In the genomic region with DNA sequence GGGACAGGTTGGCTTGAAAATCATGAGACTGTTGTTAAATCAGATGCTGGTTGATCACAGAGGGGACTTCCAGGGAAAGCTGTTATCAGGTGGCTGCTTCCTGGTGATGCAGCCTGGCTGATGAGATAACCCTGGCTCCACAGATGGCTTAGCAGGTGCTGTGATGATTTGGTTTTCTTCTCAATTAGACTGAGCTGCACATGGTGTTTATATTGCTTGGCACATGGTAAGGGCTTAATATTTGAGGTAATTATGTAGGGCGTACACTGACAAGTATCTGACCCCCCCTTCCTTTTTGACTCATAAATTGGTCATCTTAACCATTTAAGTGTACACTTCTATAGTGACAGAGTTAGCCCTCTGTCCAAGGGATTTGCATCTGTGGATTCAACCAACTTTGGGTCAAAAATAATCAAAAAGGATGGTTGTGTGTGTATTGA, we compare ENCODE assay signal across 10 cellular contexts. TPM values are rescaled to one million over a fixed set of nuclear protein-coding genes. Genes with fewer than 3 reads are reported as not detected.
DNase-seq lines count a peak whose midpoint lies in the region; FAIRE-seq and TF ChIP-seq lines count a peak whose summit lies in the region.
"Had no signal": no experiment of that assay in that cellular context is flagged by ENCODE, and none has a peak within 500 bp of the region (broad histone marks: within the 10 kb centered on the region; RNA-seq: fewer than 3 reads in every experiment).

No MANE protein-coding gene starts in this region.

- FAIRE-seq in GM12892 (lab: Jason Lieb, UNC): no peak
- no peak for FAIRE-seq in urothelium cell line (lab: Jason Lieb, UNC)

- no peak overlapping the region for H3K4me2 ChIP-seq in mesenchymal stem cell (ENCODE audit: low read length, poor library complexity, severe bottlenecking)

- H2BK12ac ChIP-seq in mesenchymal stem cell (ENCODE audit: low read length in 2 of 2): no peak overlapping the region

- H3K9ac ChIP-seq in adipocyte (ENCODE audit: low read length): peak overlapping the region; percentile 7
- H3K9ac ChIP-seq in mesenchymal stem cell (ENCODE audit: low read length): peak overlapping the region; percentile 97

- TF ChIP-seq POLR2A in GM12892 (IDR thresholded peaks at IDR 0.05; ENCODE audit: low read depth, low read length): peak; percentile 44; the same call in 1 of the 2 replicates

- H3K18ac ChIP-seq in mesenchymal stem cell (ENCODE audit: low read depth in 1 of 2, low read length in 2 of 2): no peak overlapping the region

- H2BK5ac ChIP-seq in mesenchymal stem cell (ENCODE audit: low read depth, low read length, poor library complexity, severe bottlenecking): no peak overlapping the region

- peaks cover 73% of the 10 kb centered on the region for H3K36me3 ChIP-seq in adipocyte (ENCODE audit: control insufficient read depth, insufficient read depth, low read length, severe bottlenecking)
- H3K36me3 ChIP-seq in mesenchymal stem cell (ENCODE audit: control insufficient read depth in 1 of 2, insufficient read depth in 2 of 2, low read depth in 1 of 2, low read length in 2 of 2): peaks cover 39 to 73% of the 10 kb centered on the region in 2 experiments

- no peak overlapping the region for H3K4ac ChIP-seq in mesenchymal stem cell (ENCODE audit: low read depth in 1 of 2, low read length in 2 of 2)

- H3K14ac ChIP-seq in mesenchymal stem cell (ENCODE audit: low read length in 2 of 2): no peak overlapping the region

- H4K8ac ChIP-seq in mesenchymal stem cell (ENCODE audit: low read length): no peak overlapping the region

- H3K4me3 ChIP-seq in adipocyte (ENCODE audit: low read length): no peak overlapping the region
- no peak overlapping the region for H3K4me3 ChIP-seq in mesenchymal stem cell (ENCODE audit: insufficient read depth in 1 of 2, low read depth in 1 of 2, low read length in 2 of 2)

- H2AFZ ChIP-seq in mesenchymal stem cell (ENCODE audit: low read depth, low read length): no peak overlapping the region

- H3K23ac ChIP-seq in mesenchymal stem cell (ENCODE audit: low read length in 2 of 2): no peak overlapping the region

- peak overlapping the region; percentile 3 for H3K27ac ChIP-seq in mesenchymal stem cell (ENCODE audit: low read length, poor library complexity, severe bottlenecking)

- H3K27me3 ChIP-seq in adipocyte (replicated peaks; ENCODE audit: control insufficient read depth, insufficient read depth, low read length) (no peaks in the 10 kb centered on the region), mesenchymal stem cell (ENCODE audit: control insufficient read depth in 1 of 2, insufficient read depth in 1 of 2, low read length in 2 of 2) (no peaks in the 10 kb centered on the region)

- H2BK120ac ChIP-seq in mesenchymal stem cell (ENCODE audit: low read depth, low read length): no peak overlapping the region

- no peaks in the 10 kb centered on the region for H3K9me3 ChIP-seq in adipocyte (ENCODE audit: control insufficient read depth, low read length)
- H3K9me3 ChIP-seq in mesenchymal stem cell (ENCODE audit: control insufficient read depth, low read length): no peaks in the 10 kb centered on the region

- H3K4me1 ChIP-seq in adipocyte (ENCODE audit: control insufficient read depth, insufficient read depth, low read length) (peaks cover 22% of the 10 kb centered on the region), mesenchymal stem cell (ENCODE audit: control insufficient read depth, insufficient read depth, low read depth, low read length) (peaks cover 16% of the 10 kb centered on the region)

- no peak overlapping the region for H2AK5ac ChIP-seq in mesenchymal stem cell (ENCODE audit: low read length, severe bottlenecking)

- H3K79me1 ChIP-seq in mesenchymal stem cell (replicated peaks; ENCODE audit: low read length, poor library complexity, severe bottlenecking): peaks cover 3% of the 10 kb centered on the region

- WGBS in mesenchymal stem cell: no CpG with 5 or more reads among the region's 1 CpG

- no peak overlapping the region for H2BK15ac ChIP-seq in mesenchymal stem cell (ENCODE audit: low read depth, poor library complexity, severe bottlenecking)

- no peak for DNase-seq in GM12892 (ENCODE audit: insufficient read length)
- peak; percentile 70 for DNase-seq in NCI-H1694 treated with DMSO at 0.1 percent for 48 hours (lab: John Stamatoyannopoulos, UW)
- DNase-seq in adipocyte (ENCODE audit: low read depth): no peak
- DNase-seq in mesenchymal stem cell: no peak
- DNase-seq in GM03348 (ENCODE audit: low spot score): no peak
- DNase-seq in urothelium cell line (ENCODE audit: low spot score): no peak
- no peak for DNase-seq in NCI-H226
- DNase-seq: effector CD8-positive, alpha-beta T cell; retina; SHP77 treated with DMSO at 0.1 percent for 48 hours had no signal

- no peak overlapping the region for H4K91ac ChIP-seq in mesenchymal stem cell (ENCODE audit: low read length)

RNA-seq across cellular contexts. Expression of a gene that starts 7.0 kb away (rescaled TPM):
- polyA plus RNA-seq in GM12892 (2012; ENCODE audit: missing spikeins): 7,421 TPM
- 4,029 TPM for polyA plus RNA-seq in mesenchymal stem cell (2013, experiment 1 of 2)
- 4,151 TPM for polyA plus RNA-seq in mesenchymal stem cell (2013, experiment 2 of 2)

RNA-seq across cellular contexts. Expression of a gene that starts 26.6 kb away (rescaled TPM):
- polyA plus RNA-seq in GM12892 (2012; ENCODE audit: missing spikeins): 0.87 TPM
- 0.26 TPM for polyA plus RNA-seq in mesenchymal stem cell (2013, experiment 1 of 2)
- 0.34 TPM for polyA plus RNA-seq in mesenchymal stem cell (2013, experiment 2 of 2)

RNA-seq across cellular contexts. Expression of a gene that starts 54.9 kb away (rescaled TPM):
- 2.1 TPM for polyA plus RNA-seq in GM12892 (2012; ENCODE audit: missing spikeins)
- 65.2 TPM for polyA plus RNA-seq in mesenchymal stem cell (2013, experiment 1 of 2)
- polyA plus RNA-seq in mesenchymal stem cell (2013, experiment 2 of 2): 64.4 TPM
